ENCODE assay signal across 28 cellular contexts in genomic region chr17:71269201-71269600, GRCh38.
"Had no signal": no experiment of that assay in that cellular context is flagged by ENCODE, and none has a peak within 500 bp of the region (broad histone marks: within the 10 kb centered on the region; RNA-seq: fewer than 3 reads in every experiment).

No MANE protein-coding gene starts in this region.

- H3K36me3 ChIP-seq: colonic mucosa, esophagus muscularis mucosa, esophagus squamous epithelium, gastrocnemius medialis, gastroesophageal sphincter, heart left ventricle, heart right ventricle had no signal

- H3K27me3 ChIP-seq: colonic mucosa, dorsolateral prefrontal cortex, esophagus muscularis mucosa, esophagus squamous epithelium, foreskin keratinocyte, gastrocnemius medialis, gastroesophageal sphincter, heart left ventricle, heart right ventricle had no signal

- H3K4me3 ChIP-seq: colonic mucosa, coronary artery, dorsolateral prefrontal cortex, esophagus muscularis mucosa, esophagus squamous epithelium, gastrocnemius medialis, gastroesophageal sphincter, heart left ventricle, heart right ventricle had no signal

- H3K9me3 ChIP-seq: colonic mucosa, gastrocnemius medialis had no signal

- DNase-seq: colonic mucosa; cortex of kidney; dermis blood vessel endothelial cell; dorsolateral prefrontal cortex; effector CD4-positive, alpha-beta T cell; effector CD8-positive, alpha-beta T cell; effector memory CD4-positive, alpha-beta T cell; effector memory CD8-positive, alpha-beta T cell; endodermal cell; erythroblast; esophagus squamous epithelium; foreskin fibroblast; foreskin keratinocyte; foreskin melanocyte; gastrocnemius medialis; glutamatergic neuron; head of caudate nucleus; heart left ventricle; heart right ventricle had no signal

- H3K4me1 ChIP-seq: colonic mucosa, esophagus muscularis mucosa, esophagus squamous epithelium, foreskin keratinocyte, gastrocnemius medialis, gastroesophageal sphincter, heart left ventricle, heart right ventricle had no signal

- FAIRE-seq: colon, endometrium, endothelial cell of umbilical vein, frontal cortex had no signal

- H3K27ac ChIP-seq: colonic mucosa, coronary artery, dorsolateral prefrontal cortex, epithelial cell of prostate, esophagus muscularis mucosa, esophagus squamous epithelium, foreskin keratinocyte, gastrocnemius medialis, gastroesophageal sphincter, heart left ventricle, heart right ventricle had no signal

- ATAC-seq: effector memory CD8-positive, alpha-beta T cell; esophagus mucosa; foreskin keratinocyte; gastrocnemius medialis; gastroesophageal sphincter; heart left ventricle; heart right ventricle had no signal
